In the genomic region with DNA sequence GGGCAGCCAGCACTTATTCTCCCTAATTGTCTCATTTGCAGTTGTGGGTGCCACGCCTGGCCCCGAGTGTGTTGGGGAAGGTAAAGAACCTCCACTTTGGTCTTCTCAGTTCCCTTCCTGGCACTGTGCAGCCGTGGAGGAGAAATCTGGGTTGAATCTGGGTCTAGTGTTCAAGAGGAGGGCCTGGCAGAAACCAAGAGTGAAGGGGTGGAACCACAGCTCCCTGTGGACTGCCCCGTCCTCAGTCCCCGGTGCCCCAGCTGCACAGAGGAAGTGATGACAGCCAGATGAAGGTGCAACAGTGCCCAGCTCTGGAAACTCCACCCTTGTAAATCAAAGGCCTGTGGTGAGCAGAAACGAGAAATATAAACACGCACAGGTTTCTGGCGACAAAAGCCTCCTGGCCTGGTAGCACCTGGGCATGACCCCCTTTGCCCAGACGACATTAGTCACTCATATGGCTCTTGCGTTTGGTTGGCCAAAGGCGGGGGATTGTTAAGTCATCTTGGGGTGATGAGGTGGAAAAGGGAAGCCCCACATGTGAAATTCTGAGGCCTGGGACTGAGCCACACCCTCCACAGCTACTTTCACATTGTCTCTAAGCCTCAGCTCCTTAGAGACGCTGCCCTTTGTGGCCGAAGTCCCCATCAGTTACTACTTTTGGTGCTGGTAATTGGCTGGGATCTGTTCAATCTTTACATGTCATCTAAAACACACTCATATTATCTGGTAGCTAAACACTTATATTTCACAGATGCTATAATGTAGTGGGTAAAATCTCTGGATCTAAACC, we compare ENCODE assay signal across 8 cellular contexts. TPM values are rescaled to one million over a fixed set of nuclear protein-coding genes. Genes with fewer than 3 reads are reported as not detected.
A peak's percentile ranks its signal among the peaks of the same experiment; 100 is the strongest.
DNase-seq lines count a peak whose midpoint lies in the region; ATAC-seq and TF ChIP-seq lines count a peak whose summit lies in the region.

No MANE protein-coding gene starts in this region.

- H3K23ac ChIP-seq in mesendoderm (ENCODE audit: low read length), result no peak overlapping the region

- H3K4me3 Mint-ChIP-seq in Calu3 (ENCODE audit: low read depth, unreplicated experiment), result peak overlapping the region; percentile 37

- CTCF ChIA-PET in Calu3 (lab: Charles Lee), result interaction anchor here (0.7 to 3.0 kb wide), 6 partner anchors 31 to 74 kb away, joined by 3 to 8 read pairs (median 4); no protein-coding TSS in a partner anchor

- H3K36me3 ChIP-seq in Karpas-422 (ENCODE audit: insufficient read depth, low read length), result no peaks in the 10 kb centered on the region
- H3K36me3 ChIP-seq in heart left ventricle, result no peaks in the 10 kb centered on the region
- no peaks in the 10 kb centered on the region for H3K36me3 ChIP-seq in mesendoderm (ENCODE audit: control insufficient read depth, insufficient read depth, low read length)

- no peak for TF ChIP-seq CTCF in Calu3 (IDR thresholded peaks at IDR 0.05; ENCODE audit: unreplicated experiment)
- no peak for TF ChIP-seq CTCF in heart left ventricle (IDR thresholded peaks at IDR 0.05)

- H3K27ac ChIP-seq in Karpas-422 (ENCODE audit: low read length) (peak overlapping the region; percentile 98), heart left ventricle (peak overlapping the region in 11 of 12 donors; percentile 33 to 87 (median 65)), mesendoderm (ENCODE audit: low read depth, low read length) (no peak overlapping the region)

- peak overlapping the region; percentile 91 for H3K4me2 ChIP-seq in Karpas-422 (ENCODE audit: low read depth, low read length, poor library complexity, severe bottlenecking)
- no peak overlapping the region for H3K4me2 ChIP-seq in mesendoderm (ENCODE audit: low read length)

- H3K4me3 ChIP-seq in Karpas-422 (ENCODE audit: low read length) (peak overlapping the region; percentile 71), heart left ventricle (peak overlapping the region in 1 of 12 donors; percentile 42), mesendoderm (ENCODE audit: low read length) (no peak overlapping the region)

- H3K9me3 ChIP-seq in Karpas-422 (ENCODE audit: low read length), result no peaks in the 10 kb centered on the region
- H3K9me3 ChIP-seq in heart left ventricle, result no peaks in the 10 kb centered on the region

- peak; percentile 52 for ATAC-seq in GM21529 (IDR thresholded peaks at IDR 0.05; ENCODE audit: unreplicated experiment)
- ATAC-seq in heart left ventricle, result peak in 3 of 4 donors; percentile 11 to 53 (median 51)

- no peak overlapping the region for H2AFZ ChIP-seq in Karpas-422 (ENCODE audit: low read length)

- H4K5ac ChIP-seq in mesendoderm (ENCODE audit: low read length), result no peak overlapping the region

- no peak for TF ChIP-seq POLR2A in heart left ventricle (IDR thresholded peaks at IDR 0.05)

- DNase-seq in Calu3 (peak; percentile 47), Karpas-422 (peak; percentile 95), heart left ventricle (peak in 1 of 5 donors; percentile 66), NCI-H1092 treated with DMSO at 0.1 percent for 48 hours (lab: John Stamatoyannopoulos, UW) (no peak), mesendoderm (no peak)
- DNase-seq in activated CD8-positive, alpha-beta memory T cell treated with anti-CD3 and anti-CD28 coated beads, Interleukin-2, amount 50 U/mL, for 4 hours, result peak; percentile 75
- peak; percentile 73 to 91 (median 77) for DNase-seq in stimulated activated CD4-positive, alpha-beta T cell treated with anti-CD3 and anti-CD28 coated beads, TNF-alpha, amount 100 ng/mL, for 48 hours (ENCODE audit: low read depth in 3 of 3)

- H3K27ac Mint-ChIP-seq in Calu3 (ENCODE audit: unreplicated experiment), result peak overlapping the region; percentile 69

- H3K79me2 ChIP-seq in Karpas-422 (ENCODE audit: low read length) (peaks cover 46% of the 10 kb centered on the region), mesendoderm (ENCODE audit: control insufficient read depth, insufficient read depth, low read length) (no peaks in the 10 kb centered on the region)

- no peaks in the 10 kb centered on the region for H3K9me2 ChIP-seq in Karpas-422 (replicated peaks; ENCODE audit: insufficient read depth, low read length)

- H2AK5ac ChIP-seq in mesendoderm (ENCODE audit: low read length), result no peak overlapping the region

- no peaks in the 10 kb centered on the region; the same call in 1 of the 2 replicates for H4K20me1 ChIP-seq in Karpas-422 (ENCODE audit: insufficient read depth, low read depth, low read length)

- no peak overlapping the region for H3K56ac ChIP-seq in mesendoderm (ENCODE audit: low read length)

- no peaks in the 10 kb centered on the region for H3K27me3 ChIP-seq in Karpas-422 (ENCODE audit: low read length)
- no peaks in the 10 kb centered on the region for H3K27me3 ChIP-seq in heart left ventricle
- no peaks in the 10 kb centered on the region for H3K27me3 ChIP-seq in mesendoderm (ENCODE audit: insufficient read depth, low read length, poor library complexity)

- no peak overlapping the region for H3K4ac ChIP-seq in mesendoderm (ENCODE audit: low read depth, low read length)

- WGBS in heart left ventricle, 4 donors, result 54 to 65% (median 57%) methylated on average over 11 to 13 of the region's 13 CpGs
- no CpG with 5 or more reads among the region's 13 CpGs for WGBS in mesendoderm (ENCODE audit: extremely low coverage, insufficient coverage, low lambda C conversion rate)

- H3K27me3 Mint-ChIP-seq in Calu3 (ENCODE audit: unreplicated experiment), result no peaks in the 10 kb centered on the region

- intact Hi-C loops in Calu3 (cut with micrococcal nuclease; ENCODE audit: unreplicated experiment), result loop anchor here (5.0 kb wide), 1 partner anchor 43 kb away; no protein-coding TSS in a partner anchor
- intact Hi-C loops in heart left ventricle (cut with DNase I), result loop anchor here in 4 of 10 donors (5.0 kb wide), 2 partner anchors 38 to 43 kb away; no protein-coding TSS in a partner anchor

- no peak overlapping the region for H2BK5ac ChIP-seq in mesendoderm (ENCODE audit: low read length)

- no peaks in the 10 kb centered on the region for H3K79me1 ChIP-seq in mesendoderm (ENCODE audit: low read length)

- no peak overlapping the region for H2BK15ac ChIP-seq in mesendoderm (replicated peaks; ENCODE audit: low read depth)

- H3K9ac ChIP-seq in Karpas-422 (ENCODE audit: low read length) (peak overlapping the region; percentile 85), mesendoderm (ENCODE audit: low read length) (no peak overlapping the region)

- peaks cover 44% of the 10 kb centered on the region for H3K4me1 Mint-ChIP-seq in Calu3 (ENCODE audit: low read depth, unreplicated experiment)

- H3K36me3 Mint-ChIP-seq in Calu3 (ENCODE audit: insufficient read depth, unreplicated experiment), result peaks cover 9% of the 10 kb centered on the region

- no peak overlapping the region for H4K8ac ChIP-seq in mesendoderm (ENCODE audit: low read depth, low read length)

- H2BK120ac ChIP-seq in mesendoderm (ENCODE audit: low read depth, low read length), result no peak overlapping the region

- BruUV-seq in Calu3 (replicated peaks; lab: Mats Ljungman, UMichigan), result TSS peak; percentile 38

- peaks cover 95% of the 10 kb centered on the region for H3K4me1 ChIP-seq in Karpas-422 (ENCODE audit: low read length)
- H3K4me1 ChIP-seq in heart left ventricle, result peaks cover 0 to 82% (median 43%) of the 10 kb centered on the region in 12 donors
- peaks cover 13% of the 10 kb centered on the region for H3K4me1 ChIP-seq in mesendoderm (ENCODE audit: control insufficient read depth, low read depth, low read length)

- H3K9me3 Mint-ChIP-seq in Calu3 (ENCODE audit: low read depth, unreplicated experiment), result no peaks in the 10 kb centered on the region

- H3K18ac ChIP-seq in mesendoderm (ENCODE audit: low read length), result no peak overlapping the region

RNA-seq across cellular contexts. Expression of a gene that starts 4.2 kb away (rescaled TPM):
- 83.0 and 101 TPM in 2 replicates for total RNA-seq in Calu3 (2022)
- 59.9 and 81.7 TPM in 2 replicates for total RNA-seq in Karpas-422 (2014; rRNA removed; shearing (Covaris generic); ENCODE audit: low replicate concordance)
- 100 to 1,000 TPM in 1 of 9 donors, 10 to 100 TPM in 8; 37.3 to 140 (median 59.4) TPM for total RNA-seq in heart left ventricle
- 10 to 100 TPM; 38.4 to 61.3 TPM for polyA plus RNA-seq in heart left ventricle
- polyA plus RNA-seq in mesendoderm (2013, experiment 1 of 2), result 19.2 TPM
- 19.4 TPM for polyA plus RNA-seq in mesendoderm (2013, experiment 2 of 2)

Comparison
In these comparisons a context has a peak if more than half of its experiments do, and no peak if none do; other contexts are left out.
1. DNase-seq: peak in Calu3 (single experiment), Karpas-422 (single experiment), activated CD8-positive, alpha-beta memory T cell treated with anti-CD3 and anti-CD28 coated beads, Interleukin-2, amount 50 U/mL, for 4 hours (single experiment) and stimulated activated CD4-positive, alpha-beta T cell treated with anti-CD3 and anti-CD28 coated beads, TNF-alpha, amount 100 ng/mL, for 48 hours (3 of 3); none in NCI-H1092 treated with DMSO at 0.1 percent for 48 hours (single experiment) and mesendoderm (single experiment).